Comparison of ENCODE assay signal across 1 cellular context in the genomic region with DNA sequence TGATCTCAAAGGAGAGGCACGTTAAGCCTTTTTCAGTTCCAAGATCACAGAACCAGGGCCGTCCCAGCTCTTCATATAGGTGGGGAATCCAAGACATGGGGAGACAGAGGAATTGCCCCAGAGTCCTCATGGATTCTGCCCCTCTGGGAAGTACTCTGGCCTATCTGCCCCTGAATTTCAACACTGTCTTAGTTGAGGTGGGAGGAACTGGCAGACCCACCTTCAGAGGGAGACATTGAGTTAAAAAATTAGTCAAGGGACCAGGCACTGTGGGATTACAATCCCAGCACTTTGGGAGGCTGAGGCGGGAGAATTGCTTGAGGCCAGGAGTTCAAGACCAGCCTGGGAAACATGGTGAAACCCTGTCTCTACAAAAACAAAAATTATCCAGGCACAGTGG.
TF ChIP-seq lines count a peak whose summit lies in the region.

No MANE protein-coding gene starts in this region.

TF ChIP-seq in HEK293, 187 proteins besides CTCF, POLR2A, EP300 and RAD21 (continued from another document):
- TF ChIP-seq, protein P1, sequence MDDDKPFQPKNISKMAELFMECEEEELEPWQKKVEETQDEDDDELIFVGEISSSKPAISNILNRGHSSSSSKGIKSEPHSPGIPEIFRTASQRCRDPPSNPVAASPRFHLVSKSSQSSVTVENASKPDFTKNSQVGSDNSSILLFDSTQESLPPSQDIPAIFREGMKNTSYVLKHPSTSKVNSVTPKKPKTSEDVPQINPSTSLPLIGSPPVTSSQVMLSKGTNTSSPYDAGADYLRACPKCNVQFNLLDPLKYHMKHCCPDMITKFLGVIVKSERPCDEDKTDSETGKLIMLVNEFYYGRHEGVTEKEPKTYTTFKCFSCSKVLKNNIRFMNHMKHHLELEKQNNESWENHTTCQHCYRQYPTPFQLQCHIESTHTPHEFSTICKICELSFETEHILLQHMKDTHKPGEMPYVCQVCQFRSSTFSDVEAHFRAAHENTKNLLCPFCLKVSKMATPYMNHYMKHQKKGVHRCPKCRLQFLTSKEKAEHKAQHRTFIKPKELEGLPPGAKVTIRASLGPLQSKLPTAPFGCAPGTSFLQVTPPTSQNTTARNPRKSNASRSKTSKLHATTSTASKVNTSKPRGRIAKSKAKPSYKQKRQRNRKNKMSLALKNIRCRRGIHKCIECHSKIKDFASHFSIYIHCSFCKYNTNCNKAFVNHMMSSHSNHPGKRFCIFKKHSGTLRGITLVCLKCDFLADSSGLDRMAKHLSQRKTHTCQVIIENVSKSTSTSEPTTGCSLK (tag by site-specific recombination; IDR thresholded peaks at IDR 0.05) = no peak
- TF ChIP-seq GLI4 (tag by site-specific recombination; IDR thresholded peaks at IDR 0.05) (no peak), ZFP69B (tag by site-specific recombination; IDR thresholded peaks at IDR 0.05) (no peak), ZSCAN5A (tag by site-specific recombination; IDR thresholded peaks at IDR 0.05) (no peak), ZNF239 (tag by site-specific recombination; IDR thresholded peaks at IDR 0.05) (no peak), ZNF654 (tag by site-specific recombination; IDR thresholded peaks at IDR 0.05; ENCODE audit: low read depth) (no peak), ZNF76 (tag by site-specific recombination; IDR thresholded peaks at IDR 0.05; ENCODE audit: borderline replicate concordance, low read depth) (no peak)
TF ChIP-seq in HEK293: peak in this region for 0.
